ENCODE assay signal across 16 cellular contexts in genomic region chr6:34529665-34530327, GRCh38. TPM values are rescaled to one million over a fixed set of nuclear protein-coding genes. Genes with fewer than 3 reads are reported as not detected.
DNase-seq lines count a peak whose midpoint lies in the region; ATAC-seq and TF ChIP-seq lines count a peak whose summit lies in the region.
"Had no signal": no experiment of that assay in that cellular context is flagged by ENCODE, and none has a peak within 500 bp of the region (broad histone marks: within the 10 kb centered on the region; RNA-seq: fewer than 3 reads in every experiment).

No MANE protein-coding gene starts in this region.

- peaks cover 28% of the 10 kb centered on the region for H3K36me3 ChIP-seq in WERI-Rb-1
- H3K36me3 ChIP-seq: tibial nerve had no signal

- ATAC-seq in left colon (peak; percentile 46), HG02970 (IDR thresholded peaks at IDR 0.05; ENCODE audit: low FRiP score, unreplicated experiment) (no peak)
- ATAC-seq: activated T-cell treated with anti-CD3 and anti-CD28 coated beads, Interleukin-2, amount 50 U/mL, for 72 hours; naive thymus-derived CD8-positive, alpha-beta T cell had no signal

- peak; percentile 35 for DNase-seq in DMS79 treated with DMSO at 0.1 percent for 48 hours (lab: John Stamatoyannopoulos, UW)
- no peak for DNase-seq in DMS79 (lab: John Stamatoyannopoulos, UW)
- DNase-seq in WERI-Rb-1, result no peak
- peak; percentile 60 to 68 for DNase-seq in left colon
- DNase-seq in NCI-H146 treated with DMSO at 0.1 percent for 48 hours (lab: John Stamatoyannopoulos, UW; ENCODE audit: unreplicated experiment), result no peak
- no peak for DNase-seq in putamen (ENCODE audit: low spot score)
- DNase-seq: activated CD4-positive, alpha-beta T cell treated with anti-CD3 and anti-CD28 coated beads for 4 hours; activated T-cell treated with anti-CD3 and anti-CD28 coated beads, Interleukin-2, amount 50 U/mL, for 72 hours; effector memory CD4-positive, alpha-beta T cell; kidney; NCI-H2081 treated with DMSO at 0.1 percent for 48 hours had no signal

- TF ChIP-seq CTCF in WERI-Rb-1 (IDR thresholded peaks at IDR 0.05; ENCODE audit: low read depth, low read length), result peak; percentile 44; the same call in 1 of the 2 replicates

- no peaks in the 10 kb centered on the region for H3K9me3 ChIP-seq in WERI-Rb-1 (ENCODE audit: severe bottlenecking)
- H3K9me3 ChIP-seq: tibial nerve had no signal

- H3K27ac ChIP-seq in WERI-Rb-1, result no peak overlapping the region
- H3K27ac ChIP-seq in temporal lobe (ENCODE audit: low read depth, low read length), result peak overlapping the region; percentile 27
- H3K27ac ChIP-seq: tibial nerve had no signal

- H3K4me3 ChIP-seq in WERI-Rb-1 (ENCODE audit: low read depth, low read length), result no peak overlapping the region
- H3K4me3 ChIP-seq: tibial nerve had no signal

- H3K27me3 ChIP-seq in WERI-Rb-1 (ENCODE audit: insufficient read depth, low read depth, severe bottlenecking), result no peaks in the 10 kb centered on the region
- H3K27me3 ChIP-seq: tibial nerve had no signal

- intact Hi-C loops in left colon (cut with DNase I, micrococcal nuclease), result no loop called here

RNA-seq across cellular contexts. Expression of gene SPDEF, which starts 26.3 kb away (rescaled TPM):
- total RNA-seq in left colon (10 to 100 TPM; 59.4 to 73.5 TPM), temporal lobe (not detected)
- total RNA-seq: frontal cortex; naive thymus-derived CD8-positive, alpha-beta T cell; tibial nerve had no signal

Comparison
In these comparisons a context has a peak if more than half of its experiments do, and no peak if none do; other contexts are left out.
1. DNase-seq: peak in DMS79 treated with DMSO at 0.1 percent for 48 hours (single experiment) and left colon (2 of 2); none in DMS79 (single experiment), WERI-Rb-1 (single experiment), NCI-H146 treated with DMSO at 0.1 percent for 48 hours (single experiment) and putamen (single experiment).
2. RNA of gene SPDEF, which starts 26.3 kb away (total RNA-seq): 59.4 to 73.5 TPM in left colon; not detected in temporal lobe (single experiment); every median in the first group is over 10 times any median in the second.